In genomic region chr1:19918057-19918456, GRCh38 we compare ENCODE assay signal across 8 cellular contexts. TPM values are rescaled to one million over a fixed set of nuclear protein-coding genes. Genes with fewer than 3 reads are reported as not detected.
DNase-seq lines count a peak whose midpoint lies in the region; ATAC-seq, FAIRE-seq and TF ChIP-seq lines count a peak whose summit lies in the region.

No MANE protein-coding gene starts in this region.

- H3F3A ChIP-seq in GM23248 (ENCODE audit: insufficient read depth): peaks cover 13% of the 10 kb centered on the region

- FAIRE-seq in HepG2 (lab: Jason Lieb, UNC): peak; percentile 80

- intact Hi-C loops in HepG2 (cut with micrococcal nuclease; ENCODE audit: unreplicated experiment): loop anchor here (1.0 to 5.0 kb wide), 3 partner anchors 234 to 574 kb away; no protein-coding TSS in a partner anchor

- no peak overlapping the region for H3K4me3 ChIP-seq in GM23248
- no peak overlapping the region for H3K4me3 ChIP-seq in choroid plexus epithelial cell (ENCODE audit: low read depth, low read length)
- H3K4me3 ChIP-seq in HepG2 (replicated peaks in 1 of 3; ENCODE audit: insufficient read depth in 1 of 3, low read depth in 2 of 3, low read length in 3 of 3): no peak overlapping the region

- H4K20me1 ChIP-seq in GM23248 (ENCODE audit: insufficient read depth) (no peaks in the 10 kb centered on the region), HepG2 (ENCODE audit: insufficient read depth, low read length) (no peaks in the 10 kb centered on the region)

- ATAC-seq in HepG2 (peak; percentile 67), HG03442 (IDR thresholded peaks at IDR 0.05; ENCODE audit: unreplicated experiment) (no peak)

- no peaks in the 10 kb centered on the region for H3K36me3 ChIP-seq in GM23248 (ENCODE audit: low read depth)
- H3K36me3 ChIP-seq in HepG2 (replicated peaks in 1 of 2; ENCODE audit: control insufficient read depth in 1 of 2, insufficient read depth in 2 of 2, low read length in 2 of 2): peaks cover 7 to 9% of the 10 kb centered on the region in 2 experiments; a peak in 3 of 5 replicates

- H3K9me3 ChIP-seq in GM23248 (ENCODE audit: low read depth) (no peaks in the 10 kb centered on the region), HepG2 (ENCODE audit: low read length) (no peaks in the 10 kb centered on the region)

- CTCF ChIA-PET in HepG2 (lab: Yijun Ruan, JAX; ENCODE audit: low intra/inter-chr PET ratio, low total read pairs): interaction anchor here (0.6 to 2.8 kb wide), 8 partner anchors 57 to 576 kb away, joined by 3 to 32 read pairs (median 4); no protein-coding TSS in a partner anchor

- H2AFZ ChIP-seq in GM23248: no peak overlapping the region
- no peak overlapping the region for H2AFZ ChIP-seq in HepG2 (ENCODE audit: low read length)

- TF ChIP-seq EP300 in HepG2 (IDR thresholded peaks at IDR 0.05; ENCODE audit: low read depth in 2 of 2, low read length in 2 of 2) (no peak), HepG2 (CRISPR knock-in tag; IDR thresholded peaks at IDR 0.05; ENCODE audit: borderline replicate concordance) (no peak)

- H3K27me3 ChIP-seq in GM23248 (replicated peaks; ENCODE audit: insufficient read depth) (no peaks in the 10 kb centered on the region), HepG2 (ENCODE audit: control insufficient read depth in 1 of 2, insufficient read depth in 2 of 2, low read length in 2 of 2) (no peaks in the 10 kb centered on the region)

- H3K9me2 ChIP-seq in GM23248 (ENCODE audit: insufficient read depth): no peaks in the 10 kb centered on the region

- peaks cover 12% of the 10 kb centered on the region for H3K4me1 ChIP-seq in GM23248 (ENCODE audit: insufficient read depth)
- H3K4me1 ChIP-seq in HepG2 (ENCODE audit: insufficient read depth, low read length): peaks cover 43% of the 10 kb centered on the region

- TF ChIP-seq RAD21 in HepG2 (CRISPR knock-in tag; IDR thresholded peaks at IDR 0.05): peak; percentile 91

- 19 to 20% methylated on average over 6 of the region's 6 CpGs for WGBS in GM23248 (ENCODE audit: low coverage in 1 of 2, low lambda C conversion rate in 2 of 2, missing lambda C conversion rate in 2 of 2), 2 experiments
- WGBS in HepG2 (ENCODE audit: low lambda C conversion rate): 31% methylated on average over 6 of the region's 6 CpGs

- BruUV-seq in HepG2 (replicated peaks; lab: Mats Ljungman, UMichigan): no TSS peak

- in situ Hi-C loops in GM23248 (cut with MboI): no loop called here
- in situ Hi-C loops in HepG2 (cut with HindIII; ENCODE audit: extremely low pct_ligation_motif_present, low pct_unique_long_range_greater_than_20kb): no loop called here

- no peak for TF ChIP-seq POLR2A in HepG2 (IDR thresholded peaks at IDR 0.05; ENCODE audit: insufficient read depth in 1 of 2, low read depth in 2 of 2, low read length in 2 of 2)

- peak; percentile 87 for DNase-seq in AG08396 (ENCODE audit: low spot score)
- DNase-seq in GM23248: peak; percentile 87
- peak; percentile 76 for DNase-seq in NCI-H345 (lab: John Stamatoyannopoulos, UW)
- DNase-seq in activated CD4-positive, alpha-beta T cell treated with anti-CD3 and anti-CD28 coated beads for 4 hours: peak; percentile 76 to 86
- peak; percentile 90 for DNase-seq in choroid plexus epithelial cell (ENCODE audit: low read depth)
- DNase-seq in HepG2 (ENCODE audit: low spot score): peak; percentile 74
- DNase-seq in stimulated activated CD4-positive, alpha-beta T cell treated with anti-CD3 and anti-CD28 coated beads, Interleukin-4, amount 100 ng/mL, for 48 hours (ENCODE audit: low read depth in 2 of 2): peak; percentile 74 to 81

- no peaks in the 10 kb centered on the region for H3K79me2 ChIP-seq in GM23248 (ENCODE audit: insufficient read depth)
- no peaks in the 10 kb centered on the region for H3K79me2 ChIP-seq in HepG2 (ENCODE audit: insufficient read depth, low read length)

- TF ChIP-seq CTCF in choroid plexus epithelial cell (conservative IDR thresholded peaks at IDR 0.05; ENCODE audit: low read depth, low read length): peak; percentile 98
- TF ChIP-seq CTCF in HepG2 (CRISPR knock-in tag; IDR thresholded peaks at IDR 0.05): peak; percentile 93

- H3K27ac ChIP-seq in GM23248 (no peak overlapping the region), HepG2 (ENCODE audit: extremely low read length, insufficient read depth, low read length) (no peak overlapping the region)

- H3K9ac ChIP-seq in GM23248 (no peak overlapping the region), HepG2 (ENCODE audit: insufficient read depth, low read depth, low read length) (no peak overlapping the region)

- H3K4me2 ChIP-seq in GM23248 (ENCODE audit: unreplicated experiment): no peak overlapping the region
- H3K4me2 ChIP-seq in HepG2 (ENCODE audit: low read depth, low read length): no peak overlapping the region

- POLR2A ChIA-PET in HepG2 (lab: Yijun Ruan, JAX): interaction anchor here (0.8 kb wide), 1 partner anchor 9 kb away, joined by 3 read pairs; no protein-coding TSS in a partner anchor

TF ChIP-seq in HepG2, 621 proteins besides CTCF, POLR2A, EP300 and RAD21 (continues in another document):
- no peak for TF ChIP-seq SRSF9 (IDR thresholded peaks at IDR 0.05; ENCODE audit: borderline replicate concordance, insufficient read depth, low read depth, low read length, poor library complexity, severe bottlenecking)
- TF ChIP-seq SMC3 (IDR thresholded peaks at IDR 0.05; ENCODE audit: low read length): peak; percentile 99
- TF ChIP-seq RXRB (CRISPR knock-in tag; IDR thresholded peaks at IDR 0.05; ENCODE audit: borderline replicate concordance): peak; percentile 30; the same call in 1 of the 2 replicates
- TF ChIP-seq ERF (CRISPR knock-in tag; IDR thresholded peaks at IDR 0.05): peak; percentile 59; the same call in 1 of the 2 replicates

RNA-seq across cellular contexts. Expression of gene PLA2G2E, which starts 5.4 kb away (rescaled TPM):
- not detected in 2 replicates for total RNA-seq in GM23248 (2014; rRNA removed; shearing (Covaris generic))
- not detected in 2 replicates for polyA plus RNA-seq in GM23248 (2016; fragmentation: Nextera tagmentation; extraction: Ambion mirVana)
- not detected in 2 replicates for total RNA-seq in HepG2 (2016; rRNA removed; fragmentation: Illumina TruSeq; extraction: Trizol)
- total RNA-seq in HepG2 (2016; cell fraction: cytosol; rRNA removed; fragmentation: Illumina TruSeq; extraction: Trizol; ENCODE audit: low read depth): not detected in 2 replicates
- not detected in 2 replicates for total RNA-seq in HepG2 (2016; cell fraction: insoluble cytoplasmic fraction; rRNA removed; fragmentation: Illumina TruSeq; extraction: Trizol)
- not detected in 2 replicates for total RNA-seq in HepG2 (2016; cell fraction: membrane; rRNA removed; fragmentation: Illumina TruSeq; extraction: Trizol)
- not detected in 2 replicates for total RNA-seq in HepG2 (2016; cell fraction: nucleus; rRNA removed; fragmentation: Illumina TruSeq; extraction: Trizol)
- polyA plus RNA-seq in HepG2 (2011; rRNA removed): not detected in 2 replicates
- not detected in 2 replicates for polyA plus RNA-seq in HepG2 (2011; cell fraction: cytosol; rRNA removed)
- polyA plus RNA-seq in HepG2 (2011; cell fraction: nucleus; rRNA removed): 0.50 TPM in 1 of 2 replicates, not detected in the other
- polyA plus RNA-seq in HepG2 (2012): not detected in 2 replicates
- polyA plus RNA-seq in HepG2 (2016; cell fraction: cytosol; fragmentation: Illumina TruSeq; extraction: Trizol; ENCODE audit: low read depth): not detected in 2 replicates
- not detected in 2 replicates for polyA plus RNA-seq in HepG2 (2016; cell fraction: insoluble cytoplasmic fraction; fragmentation: Illumina TruSeq; extraction: Trizol; ENCODE audit: low read depth)
- not detected in 2 replicates for polyA plus RNA-seq in HepG2 (2016; cell fraction: membrane; fragmentation: Illumina TruSeq; extraction: Trizol; ENCODE audit: low read depth)
- not detected in 2 replicates for polyA plus RNA-seq in HepG2 (2016; cell fraction: nucleus; fragmentation: Illumina TruSeq; extraction: Trizol; ENCODE audit: insufficient read depth, low read depth)
- not detected in 2 replicates for polyA minus RNA-seq in HepG2 (2011; rRNA and poly(A)+ RNA removed; ENCODE audit: low replicate concordance)
- polyA minus RNA-seq in HepG2 (2011; cell fraction: cytosol; rRNA and poly(A)+ RNA removed): not detected in 2 replicates
- not detected in 2 replicates for polyA minus RNA-seq in HepG2 (2011; cell fraction: nucleus; rRNA and poly(A)+ RNA removed)

RNA-seq across cellular contexts. Expression of gene OTUD3, which starts 35.9 kb away (rescaled TPM):
- total RNA-seq in GM23248 (2014; rRNA removed; shearing (Covaris generic)): 3.2 and 4.8 TPM in 2 replicates
- polyA plus RNA-seq in GM23248 (2016; fragmentation: Nextera tagmentation; extraction: Ambion mirVana) (1.7 and 1.8 TPM in 2 replicates), HepG2 (2011; rRNA removed) (5.2 and 5.6 TPM in 2 replicates)
- total RNA-seq in HepG2 (2016; rRNA removed; fragmentation: Illumina TruSeq; extraction: Trizol): 5.2 and 7.5 TPM in 2 replicates
- 4.1 and 7.5 TPM in 2 replicates for total RNA-seq in HepG2 (2016; cell fraction: cytosol; rRNA removed; fragmentation: Illumina TruSeq; extraction: Trizol; ENCODE audit: low read depth)
- total RNA-seq in HepG2 (2016; cell fraction: insoluble cytoplasmic fraction; rRNA removed; fragmentation: Illumina TruSeq; extraction: Trizol): 5.4 and 7.4 TPM in 2 replicates
- total RNA-seq in HepG2 (2016; cell fraction: membrane; rRNA removed; fragmentation: Illumina TruSeq; extraction: Trizol): 2.6 and 3.0 TPM in 2 replicates
- total RNA-seq in HepG2 (2016; cell fraction: nucleus; rRNA removed; fragmentation: Illumina TruSeq; extraction: Trizol): 13.6 and 19.6 TPM in 2 replicates
- polyA plus RNA-seq in HepG2 (2011; cell fraction: cytosol; rRNA removed): 1.9 and 2.3 TPM in 2 replicates
- polyA plus RNA-seq in HepG2 (2011; cell fraction: nucleus; rRNA removed): 9.3 and 11.5 TPM in 2 replicates
- 3.5 and 4.2 TPM in 2 replicates for polyA plus RNA-seq in HepG2 (2012)
- polyA plus RNA-seq in HepG2 (2016; cell fraction: cytosol; fragmentation: Illumina TruSeq; extraction: Trizol; ENCODE audit: low read depth): 0.17 and 0.50 TPM in 2 replicates
- polyA plus RNA-seq in HepG2 (2016; cell fraction: insoluble cytoplasmic fraction; fragmentation: Illumina TruSeq; extraction: Trizol; ENCODE audit: low read depth): 3.4 and 3.5 TPM in 2 replicates
- 0.48 and 0.61 TPM in 2 replicates for polyA plus RNA-seq in HepG2 (2016; cell fraction: membrane; fragmentation: Illumina TruSeq; extraction: Trizol; ENCODE audit: low read depth)
- polyA plus RNA-seq in HepG2 (2016; cell fraction: nucleus; fragmentation: Illumina TruSeq; extraction: Trizol; ENCODE audit: insufficient read depth, low read depth): 23.6 and 27.3 TPM in 2 replicates
- polyA minus RNA-seq in HepG2 (2011; rRNA and poly(A)+ RNA removed; ENCODE audit: low replicate concordance): 6.5 and 7.6 TPM in 2 replicates
- polyA minus RNA-seq in HepG2 (2011; cell fraction: cytosol; rRNA and poly(A)+ RNA removed): 2.0 and 3.2 TPM in 2 replicates
- 13.1 and 14.4 TPM in 2 replicates for polyA minus RNA-seq in HepG2 (2011; cell fraction: nucleus; rRNA and poly(A)+ RNA removed)
